In the genomic region with DNA sequence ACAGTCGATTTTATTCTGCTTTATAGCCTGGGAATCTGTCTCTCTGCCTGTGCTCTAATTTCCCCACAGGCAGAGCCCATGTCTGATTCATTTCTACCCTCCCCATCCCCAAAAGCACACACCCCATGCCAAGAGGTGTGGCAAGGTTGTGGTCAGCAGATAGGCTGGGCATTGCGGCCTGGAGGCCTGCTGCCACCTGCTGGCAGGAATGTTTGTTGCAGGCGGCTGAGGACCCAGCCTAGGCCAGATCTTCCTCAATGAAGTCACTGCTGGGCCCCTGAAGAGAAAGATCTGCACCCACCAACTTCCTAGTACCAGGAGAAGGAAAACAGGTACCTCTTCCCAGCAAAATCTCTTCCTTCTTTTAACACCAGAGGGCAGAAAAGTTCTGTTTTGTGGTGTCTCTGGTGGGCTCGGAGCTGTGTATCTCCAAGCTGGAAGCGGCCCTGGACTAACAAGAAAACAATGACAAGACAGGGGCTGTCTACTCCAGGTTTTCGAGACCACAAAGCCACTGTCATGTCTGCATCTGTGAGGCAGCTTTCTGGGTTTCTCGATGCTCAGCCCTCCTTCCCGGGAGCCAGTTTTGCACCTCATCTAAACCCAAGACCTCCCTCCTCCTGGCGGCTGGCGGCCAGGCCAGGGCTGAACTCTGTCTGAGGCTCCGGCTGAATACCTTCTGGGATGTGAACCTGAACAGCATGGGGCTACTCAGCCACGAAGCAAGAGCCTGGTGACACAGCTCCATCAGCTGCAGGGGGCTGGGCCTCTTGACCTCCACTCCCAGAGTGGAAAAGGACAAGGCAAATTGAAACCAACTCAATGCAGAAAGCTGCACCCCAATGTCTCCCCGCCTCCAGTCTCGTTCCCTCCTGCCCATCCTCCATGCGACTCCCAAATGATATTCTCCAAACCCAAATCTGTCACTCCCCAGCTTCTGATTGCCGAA, we compare ENCODE assay signal across 8 cellular contexts. TPM values are rescaled to one million over a fixed set of nuclear protein-coding genes. Genes with fewer than 3 reads are reported as not detected.
DNase-seq lines count a peak whose midpoint lies in the region; ATAC-seq and TF ChIP-seq lines count a peak whose summit lies in the region.

No MANE protein-coding gene starts in this region.

- H3K36me3 Mint-ChIP-seq in activated naive CD4-positive, alpha-beta T cell treated with anti-CD3 and anti-CD28 coated beads, Interleukin-2, amount 10 ng/mL, durations not matched to agents 7 days and 5 days: no peaks in the 10 kb centered on the region
- peaks cover 5% of the 10 kb centered on the region for H3K36me3 Mint-ChIP-seq in glutamatergic neuron (ENCODE audit: unreplicated experiment)

- peak; percentile 69 for ATAC-seq in HG02885 (IDR thresholded peaks at IDR 0.05; ENCODE audit: poor library complexity, unreplicated experiment)
- peak; percentile 96 for ATAC-seq in omental fat pad (ENCODE audit: low FRiP score)
- no peak for ATAC-seq in HG03108 (IDR thresholded peaks at IDR 0.05; ENCODE audit: unreplicated experiment)

- DNase-seq in DMS 273 (lab: John Stamatoyannopoulos, UW; ENCODE audit: unreplicated experiment) (peak; percentile 71), DMS 273 treated with DMSO at 0.1 percent for 48 hours (lab: John Stamatoyannopoulos, UW) (no peak), RPMI8226 (peak; percentile 57), glutamatergic neuron (peak; percentile 86), omental fat pad (ENCODE audit: low spot score) (peak; percentile 79)
- DNase-seq in activated naive CD4-positive, alpha-beta T cell treated with anti-CD3 and anti-CD28 coated beads, Interleukin-2, amount 10 ng/mL, durations not matched to agents 7 days and 5 days: peak; percentile 68

- no peaks in the 10 kb centered on the region for H3K9me3 Mint-ChIP-seq in activated naive CD4-positive, alpha-beta T cell treated with anti-CD3 and anti-CD28 coated beads, Interleukin-2, amount 10 ng/mL, durations not matched to agents 7 days and 5 days
- H3K9me3 Mint-ChIP-seq in glutamatergic neuron (ENCODE audit: unreplicated experiment): peaks cover 3% of the 10 kb centered on the region

- CTCF ChIA-PET in activated naive CD4-positive, alpha-beta T cell treated with anti-CD3 and anti-CD28 coated beads, Interleukin-2, amount 10 ng/mL, durations not matched to agents 7 days and 5 days (lab: Charles Lee): interaction anchor here (0.6 to 4.5 kb wide), 9 partner anchors 10 to 478 kb away, joined by 3 to 27 read pairs (median 8); a partner anchor contains a TSS

- TF ChIP-seq CTCF in glutamatergic neuron (IDR thresholded peaks at IDR 0.05; ENCODE audit: partially characterized antibody, unreplicated experiment) (peak; percentile 100), omental fat pad (IDR thresholded peaks at IDR 0.05) (peak in 2 of 3 donors; percentile 100)

- no peak overlapping the region for H3K27ac Mint-ChIP-seq in activated naive CD4-positive, alpha-beta T cell treated with anti-CD3 and anti-CD28 coated beads, Interleukin-2, amount 10 ng/mL, durations not matched to agents 7 days and 5 days
- H3K27ac Mint-ChIP-seq in glutamatergic neuron (ENCODE audit: unreplicated experiment): no peak overlapping the region

- H3K4me1 Mint-ChIP-seq in activated naive CD4-positive, alpha-beta T cell treated with anti-CD3 and anti-CD28 coated beads, Interleukin-2, amount 10 ng/mL, durations not matched to agents 7 days and 5 days: peaks cover 24% of the 10 kb centered on the region
- peaks cover 15% of the 10 kb centered on the region for H3K4me1 Mint-ChIP-seq in glutamatergic neuron (ENCODE audit: low read depth, unreplicated experiment)

- H3K4me3 Mint-ChIP-seq in activated naive CD4-positive, alpha-beta T cell treated with anti-CD3 and anti-CD28 coated beads, Interleukin-2, amount 10 ng/mL, durations not matched to agents 7 days and 5 days: no peak overlapping the region
- H3K4me3 Mint-ChIP-seq in glutamatergic neuron (ENCODE audit: unreplicated experiment): no peak overlapping the region

- peaks cover 3% of the 10 kb centered on the region for H3K27me3 Mint-ChIP-seq in activated naive CD4-positive, alpha-beta T cell treated with anti-CD3 and anti-CD28 coated beads, Interleukin-2, amount 10 ng/mL, durations not matched to agents 7 days and 5 days
- H3K27me3 Mint-ChIP-seq in glutamatergic neuron (ENCODE audit: unreplicated experiment): peaks cover 8% of the 10 kb centered on the region

RNA-seq across cellular contexts. Expression of a gene that starts 4.9 kb away (rescaled TPM):
- total RNA-seq in glutamatergic neuron (ENCODE audit: unreplicated experiment) (15.9 TPM), omental fat pad (10 to 100 TPM; 14.7 to 24.7 (median 20.4) TPM)

RNA-seq across cellular contexts. Expression of a gene that starts 16.0 kb away (rescaled TPM):
- total RNA-seq in glutamatergic neuron (ENCODE audit: unreplicated experiment): 2.7 TPM
- total RNA-seq in omental fat pad: 1 to 10 TPM; 1.6 to 6.6 (median 4.5) TPM
